ENCODE assay signal across 34 cellular contexts in the genomic region with DNA sequence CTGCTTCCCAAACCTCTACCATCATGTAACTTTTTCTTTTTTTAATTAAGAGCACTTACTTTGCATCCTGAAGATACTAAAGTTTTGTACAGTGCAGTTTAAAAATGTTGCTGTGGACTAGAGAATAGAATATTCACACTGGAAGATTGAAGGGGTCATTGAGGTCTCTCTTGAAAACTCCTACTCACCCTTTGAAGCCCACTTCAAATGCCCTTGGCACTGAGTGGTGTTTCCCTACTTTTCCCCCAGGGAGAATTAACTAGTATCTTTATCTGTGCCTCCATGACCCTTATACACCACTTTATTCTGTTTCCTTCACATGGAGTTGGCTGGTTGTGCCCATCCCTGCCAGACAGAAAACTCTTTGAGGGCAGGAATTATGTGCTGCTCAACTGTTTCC.
"Had no signal": no experiment of that assay in that cellular context is flagged by ENCODE, and none has a peak within 500 bp of the region (broad histone marks: within the 10 kb centered on the region; RNA-seq: fewer than 3 reads in every experiment).

No MANE protein-coding gene starts in this region.

- DNase-seq: Karpas-422, Kasumi-1, MG63, MM.1S, MV-4-11, NCI-H1048, NCI-H1092, NCI-H1092 treated with DMSO at 0.1 percent for 48 hours, NCI-H1105, NCI-H1105 treated with DMSO at 0.1 percent for 48 hours, NCI-H1417, NCI-H1417 treated with DMSO at 0.1 percent for 48 hours, NCI-H1436, NCI-H1436 treated with DMSO at 0.1 percent for 48 hours, NCI-H146, NCI-H1694, NCI-H1694 treated with DMSO at 0.1 percent for 48 hours, NCI-H187, NCI-H187 treated with DMSO at 0.1 percent for 48 hours, NCI-H1930, NCI-H2029, NCI-H2029 treated with DMSO at 0.1 percent for 48 hours, NCI-H2081, NCI-H2107, NCI-H2171, NCI-H2171 treated with DMSO at 0.1 percent for 48 hours, NCI-H2227 treated with DMSO at 0.1 percent for 48 hours, NCI-H226, NCI-H345, NCI-H446, NCI-H446 treated with DMSO at 0.1 percent for 48 hours, NCI-H510A, NCI-H510A treated with DMSO at 0.1 percent for 48 hours had no signal

- H3K4me3 ChIP-seq: MG63 had no signal

- H3K9me3 ChIP-seq: MG63 had no signal

- H3K9ac ChIP-seq: KMS-11 had no signal

- H3K27ac ChIP-seq: KMS-11 had no signal

- H3K4me2 ChIP-seq: KMS-11 had no signal

- H3K36me3 ChIP-seq: MG63 had no signal
